24 cellular contexts compared by ENCODE assay signal in the genomic region with DNA sequence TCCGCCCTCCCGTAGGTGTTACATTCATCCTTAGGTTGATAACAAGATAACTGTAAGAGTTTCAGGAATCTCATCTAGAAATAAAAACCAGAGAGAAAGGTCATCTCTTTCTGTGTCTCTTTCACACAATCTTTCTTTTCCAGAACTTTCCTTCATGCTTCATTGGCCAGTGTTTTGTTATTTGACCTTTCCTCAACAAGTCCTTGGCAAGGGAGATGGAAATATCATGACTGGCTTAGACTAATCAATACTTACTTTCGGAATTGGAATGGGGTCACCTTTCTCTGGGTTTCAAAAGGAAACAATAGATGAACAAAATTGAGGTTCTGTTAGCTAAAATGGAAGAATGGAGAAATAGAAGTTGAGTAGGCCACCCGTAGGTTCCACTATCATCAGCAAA.
DNase-seq lines count a peak whose midpoint lies in the region; ATAC-seq, FAIRE-seq and TF ChIP-seq lines count a peak whose summit lies in the region.
"Had no signal": no experiment of that assay in that cellular context is flagged by ENCODE, and none has a peak within 500 bp of the region (broad histone marks: within the 10 kb centered on the region; RNA-seq: fewer than 3 reads in every experiment).

No MANE protein-coding gene starts in this region.

- no TSS peak for BruUV-seq in Caco-2 (replicated peaks; lab: Mats Ljungman, UMichigan)
- BruUV-seq in MCF 10A (replicated peaks; lab: Mats Ljungman, UMichigan): no TSS peak

- H3K27me3 Mint-ChIP-seq in Caco-2 (ENCODE audit: insufficient read depth, unreplicated experiment) (no peaks in the 10 kb centered on the region), MCF 10A (ENCODE audit: insufficient read depth, unreplicated experiment) (no peaks in the 10 kb centered on the region)

- H3K9me3 Mint-ChIP-seq in Caco-2 (ENCODE audit: unreplicated experiment) (no peaks in the 10 kb centered on the region), MCF 10A (ENCODE audit: unreplicated experiment) (no peaks in the 10 kb centered on the region)
- H3K9me3 Mint-ChIP-seq: CD14-positive monocyte; CD4-positive, CD25-positive, alpha-beta regulatory T cell; CD8-positive, alpha-beta memory T cell had no signal

- H3K4me1 Mint-ChIP-seq in Caco-2 (ENCODE audit: low read depth, unreplicated experiment) (peaks cover 32% of the 10 kb centered on the region), MCF 10A (ENCODE audit: insufficient read depth, unreplicated experiment) (no peaks in the 10 kb centered on the region)
- H3K4me1 Mint-ChIP-seq: CD4-positive, alpha-beta memory T cell; CD4-positive, CD25-positive, alpha-beta regulatory T cell; CD8-positive, alpha-beta memory T cell had no signal

- ATAC-seq in right lobe of liver: peak; percentile 28 to 68 (median 48)

- TF ChIP-seq POLR2A in right lobe of liver (IDR thresholded peaks at IDR 0.05) (no peak), GM12892 (IDR thresholded peaks at IDR 0.05; ENCODE audit: low read depth, low read length) (no peak)

- H3K36me3 Mint-ChIP-seq in Caco-2 (ENCODE audit: insufficient read depth, unreplicated experiment): peaks cover 10% of the 10 kb centered on the region
- no peaks in the 10 kb centered on the region for H3K36me3 Mint-ChIP-seq in MCF 10A (ENCODE audit: insufficient read depth, unreplicated experiment)
- H3K36me3 Mint-ChIP-seq: CD14-positive monocyte; CD4-positive, CD25-positive, alpha-beta regulatory T cell had no signal

- no peak for FAIRE-seq in GM12892 (lab: Jason Lieb, UNC)
- FAIRE-seq: A204.1, D721Med, G401.6, GM12891, GM18507 had no signal

- H3K27me3 ChIP-seq in Caco-2 (replicated peaks; ENCODE audit: control insufficient read depth, insufficient read depth, low read length) (no peaks in the 10 kb centered on the region), adipocyte (replicated peaks; ENCODE audit: control insufficient read depth, insufficient read depth, low read length) (peaks cover 5% of the 10 kb centered on the region), right lobe of liver (no peaks in the 10 kb centered on the region)
- H3K27me3 ChIP-seq: BE2C, BLaER1 had no signal

- H3K4me1 ChIP-seq in Caco-2 (peaks cover 50% of the 10 kb centered on the region), adipocyte (ENCODE audit: control insufficient read depth, insufficient read depth, low read length) (peaks cover 22% of the 10 kb centered on the region), right lobe of liver (peaks cover 0 to 7% (median 0%) of the 10 kb centered on the region in 4 donors)
- H3K4me1 ChIP-seq: BE2C had no signal

- DNase-seq in Caco-2 (no peak), adipocyte (ENCODE audit: low read depth) (no peak), right lobe of liver (no peak), GM12892 (ENCODE audit: insufficient read length) (no peak), glomerular visceral epithelial cell (ENCODE audit: extremely low spot score) (no peak), MCF 10A (ENCODE audit: unreplicated experiment) (no peak)
- DNase-seq: 8988T; ACHN; BE2C; C1 segment of cervical spinal cord; Calu3; CD4-positive, alpha-beta memory T cell; CD4-positive, CD25-positive, alpha-beta regulatory T cell; CD8-positive, alpha-beta memory T cell; COR-L47; DMS79 treated with DMSO at 0.1 percent for 48 hours; GF-D8 had no signal

- no peaks in the 10 kb centered on the region for H3K36me3 ChIP-seq in Caco-2 (ENCODE audit: control insufficient read depth, insufficient read depth, low read length)
- H3K36me3 ChIP-seq in adipocyte (ENCODE audit: control insufficient read depth, insufficient read depth, low read length, severe bottlenecking): no peaks in the 10 kb centered on the region
- H3K36me3 ChIP-seq in right lobe of liver: no peaks in the 10 kb centered on the region
- H3K36me3 ChIP-seq: BE2C, BLaER1 had no signal

- no peak overlapping the region for H3K4me3 Mint-ChIP-seq in Caco-2 (ENCODE audit: unreplicated experiment)
- no peak overlapping the region for H3K4me3 Mint-ChIP-seq in MCF 10A (ENCODE audit: unreplicated experiment)
- H3K4me3 Mint-ChIP-seq: CD14-positive monocyte; CD4-positive, alpha-beta memory T cell; CD8-positive, alpha-beta memory T cell had no signal

- POLR2A ChIA-PET in Caco-2 (lab: Charles Lee) (no interaction called here), MCF 10A (lab: Yijun Ruan, JAX) (no interaction called here)

- peak overlapping the region in 2 of 3 donors; percentile 17 to 20 for H3K27ac ChIP-seq in right lobe of liver
- H3K27ac ChIP-seq: BLaER1 had no signal

- H3K9me3 ChIP-seq in Caco-2 (no peaks in the 10 kb centered on the region; the same call in 1 of the 2 replicates), adipocyte (ENCODE audit: control insufficient read depth, low read length) (no peaks in the 10 kb centered on the region), right lobe of liver (no peaks in the 10 kb centered on the region)
- H3K9me3 ChIP-seq: BE2C, BLaER1 had no signal

- intact Hi-C loops in Caco-2 (cut with micrococcal nuclease; ENCODE audit: unreplicated experiment): no loop called here
- intact Hi-C loops in right lobe of liver (cut with DNase I): no loop called here
- intact Hi-C loops in MCF 10A (cut with micrococcal nuclease): no loop called here

- CTCF ChIA-PET in Caco-2 (lab: Charles Lee): no interaction called here
- CTCF ChIA-PET in MCF 10A (lab: Yijun Ruan, JAX): interaction anchor here (0.6 kb wide), 1 partner anchor 169 kb away, joined by 6 read pairs; no protein-coding TSS in a partner anchor

- no peak for TF ChIP-seq CTCF in Caco-2 (IDR thresholded peaks at IDR 0.05; ENCODE audit: insufficient read depth in 1 of 2, low read depth in 1 of 2, low read length in 1 of 2, severe bottlenecking in 1 of 2, unreplicated experiment in 1 of 2)
- TF ChIP-seq CTCF in right lobe of liver (IDR thresholded peaks at IDR 0.05): no peak
- no peak for TF ChIP-seq CTCF in MCF 10A (IDR thresholded peaks at IDR 0.05; ENCODE audit: unreplicated experiment)

- WGBS in right lobe of liver (ENCODE audit: insufficient coverage, low coverage, low lambda C conversion rate, missing lambda C conversion rate): 69% methylated on average over 4 of the region's 4 CpGs

- H3K27ac Mint-ChIP-seq in Caco-2 (ENCODE audit: unreplicated experiment): peak overlapping the region; percentile 62
- no peak overlapping the region for H3K27ac Mint-ChIP-seq in MCF 10A (ENCODE audit: low read depth, unreplicated experiment)
- H3K27ac Mint-ChIP-seq: CD4-positive, alpha-beta memory T cell; CD4-positive, CD25-positive, alpha-beta regulatory T cell had no signal

- no peak overlapping the region for H3K4me3 ChIP-seq in Caco-2 (ENCODE audit: low read depth, low read length)
- H3K4me3 ChIP-seq in adipocyte (ENCODE audit: low read length): peak overlapping the region; percentile 1
- H3K4me3 ChIP-seq in right lobe of liver: no peak overlapping the region
- H3K4me3 ChIP-seq: BLaER1 had no signal

- no peak overlapping the region for H3K9ac ChIP-seq in adipocyte (ENCODE audit: low read length)
- H3K9ac ChIP-seq: BLaER1 had no signal
